Comparison of ENCODE assay signal across 1 cellular context in the genomic region with DNA sequence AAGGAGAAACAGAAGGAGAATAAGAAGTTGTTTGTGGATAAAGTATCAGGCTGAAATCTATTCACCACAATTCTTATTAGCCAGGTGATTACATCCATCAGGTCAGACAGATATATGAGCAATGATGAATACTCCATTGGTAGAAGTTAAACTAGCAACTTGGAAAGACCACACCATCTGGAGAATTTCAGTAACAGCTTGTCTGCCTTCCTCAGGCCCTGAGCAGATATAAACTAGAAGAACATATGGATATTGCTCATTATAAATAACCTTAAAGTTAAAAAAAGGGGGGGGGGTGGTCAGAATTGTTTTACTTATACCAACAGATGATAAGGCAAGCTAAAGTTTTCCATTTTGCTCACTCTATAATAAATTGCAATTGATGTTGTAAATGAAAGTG.
TF ChIP-seq lines count a peak whose summit lies in the region.

No MANE protein-coding gene starts in this region.

TF ChIP-seq in IMR-90, 13 proteins besides CTCF, POLR2A, EP300 and RAD21 (continued from another document):
- TF ChIP-seq RCOR1 (IDR thresholded peaks at IDR 0.05; ENCODE audit: insufficient replicate concordance, low read length) (no peak), CEBPB (IDR thresholded peaks at IDR 0.05; ENCODE audit: low read depth, low read length) (no peak), MAFK (IDR thresholded peaks at IDR 0.05; ENCODE audit: low read depth, low read length) (no peak), MAZ (IDR thresholded peaks at IDR 0.05; ENCODE audit: borderline replicate concordance, low read depth, low read length) (no peak)
